In the genomic region with DNA sequence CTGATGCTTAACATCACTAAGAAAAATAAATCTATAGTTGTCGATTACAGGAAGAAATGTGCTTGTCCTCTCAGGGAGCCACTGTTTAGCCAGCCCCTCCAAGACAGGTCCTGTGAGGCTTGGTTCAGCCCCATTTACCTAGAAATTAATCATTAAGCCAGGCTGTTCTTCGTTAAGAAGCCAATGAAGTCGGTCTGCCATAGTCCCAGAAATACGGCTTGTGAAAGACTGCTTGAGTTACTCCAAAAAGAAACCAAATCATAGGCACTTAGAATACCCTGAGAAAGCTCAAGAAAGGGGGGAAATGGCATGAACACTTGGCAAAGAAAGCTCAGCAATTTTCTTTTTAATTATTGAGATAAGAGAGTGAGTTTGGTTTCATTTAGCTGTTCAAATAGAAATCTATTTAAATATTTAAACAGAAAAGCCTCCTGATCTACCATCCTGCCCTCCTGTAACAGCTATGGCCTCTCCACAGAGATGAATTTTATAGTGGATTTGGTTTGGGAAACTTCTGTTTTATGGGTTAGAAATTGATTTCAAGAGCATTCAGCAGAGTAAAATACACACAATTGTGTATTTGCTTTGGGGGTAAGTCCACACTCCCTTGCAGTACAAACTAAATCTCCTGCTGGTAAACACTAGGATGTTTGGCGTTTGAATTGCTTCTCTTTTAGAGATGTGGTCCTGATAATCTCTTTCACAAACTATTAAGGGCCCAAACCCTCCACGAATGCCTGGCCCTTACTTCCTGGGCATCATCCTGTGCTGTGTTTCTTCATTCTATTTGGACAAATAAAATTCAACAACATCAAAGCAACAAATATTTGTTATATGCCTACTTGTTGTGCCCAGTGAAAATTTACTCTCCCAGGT, we compare ENCODE assay signal across 15 cellular contexts.
DNase-seq lines count a peak whose midpoint lies in the region; ATAC-seq and TF ChIP-seq lines count a peak whose summit lies in the region.
"Had no signal": no experiment of that assay in that cellular context is flagged by ENCODE, and none has a peak within 500 bp of the region (broad histone marks: within the 10 kb centered on the region; RNA-seq: fewer than 3 reads in every experiment).

No MANE protein-coding gene starts in this region.

- H3K9me3 ChIP-seq in OCI-LY3 (ENCODE audit: insufficient read depth, low read length): no peaks in the 10 kb centered on the region

- no peak overlapping the region for H3K27ac ChIP-seq in OCI-LY3 (ENCODE audit: low read length)

- no peaks in the 10 kb centered on the region for H3K27me3 ChIP-seq in OCI-LY3 (ENCODE audit: low read depth, low read length)
- H3K27me3 ChIP-seq in H7 (ENCODE audit: control insufficient read depth, insufficient read depth, low read length): no peaks in the 10 kb centered on the region

- no peak for TF ChIP-seq CTCF in OCI-LY3 (IDR thresholded peaks at IDR 0.05; ENCODE audit: low read depth, low read length)

- no peak overlapping the region for H3K4me3 ChIP-seq in OCI-LY3 (ENCODE audit: low read length)
- no peak overlapping the region for H3K4me3 ChIP-seq in H7 (ENCODE audit: insufficient read depth, low read depth, low read length)

- ATAC-seq in left colon (peak; percentile 51), HG02885 (IDR thresholded peaks at IDR 0.05; ENCODE audit: poor library complexity, unreplicated experiment) (no peak)
- ATAC-seq: activated T-cell treated with anti-CD3 and anti-CD28 coated beads, Interleukin-2, amount 50 U/mL, for 72 hours; CD8-positive, alpha-beta T cell had no signal

- H3K79me2 ChIP-seq in OCI-LY3 (ENCODE audit: low read length): no peaks in the 10 kb centered on the region

- H3K9ac ChIP-seq in OCI-LY3 (ENCODE audit: low read length): no peak overlapping the region

- DNase-seq in HuH-7 (ENCODE audit: low spot score): peak; percentile 14
- no peak for DNase-seq in left colon
- peak; percentile 60 for DNase-seq in superior temporal gyrus (ENCODE audit: extremely low spot score)
- no peak for DNase-seq in ecto neural progenitor cell (ENCODE audit: low spot score)
- DNase-seq in H7: no peak
- DNase-seq: activated CD4-positive, alpha-beta T cell treated with anti-CD3 and anti-CD28 coated beads for 4 hours; activated T-cell treated with anti-CD3 and anti-CD28 coated beads, Interleukin-2, amount 50 U/mL, for 72 hours; amniotic stem cell; CD8-positive, alpha-beta T cell; MM.1S; NCI-H69; Right ventricle myocardium superior; stimulated activated CD4-positive, alpha-beta T cell treated with anti-CD3 and anti-CD28 coated beads, Interleukin-2, amount 100 ng/mL, for 48 hours had no signal

- H4K20me1 ChIP-seq in OCI-LY3 (ENCODE audit: insufficient read depth, low read length): no peaks in the 10 kb centered on the region

- H3K4me1 ChIP-seq in OCI-LY3 (ENCODE audit: low read length): peaks cover 5% of the 10 kb centered on the region

- H3K4me2 ChIP-seq in OCI-LY3 (ENCODE audit: low read length): peak overlapping the region; percentile 17

- H3K36me3 ChIP-seq in OCI-LY3 (replicated peaks; ENCODE audit: low read depth, low read length) (no peaks in the 10 kb centered on the region), H7 (replicated peaks; ENCODE audit: control insufficient read depth, insufficient read depth, low read length) (no peaks in the 10 kb centered on the region)

- intact Hi-C loops in left colon (cut with DNase I, micrococcal nuclease): loop anchor here in 1 of 2 donors (2.0 kb wide), 1 partner anchor 146 kb away; no protein-coding TSS in a partner anchor

- H2AFZ ChIP-seq in OCI-LY3 (ENCODE audit: low read depth, low read length): peak overlapping the region; percentile 56

Comparison
In these comparisons a context has a peak if more than half of its experiments do, and no peak if none do; other contexts are left out.
1. DNase-seq: peak in HuH-7 (single experiment) and superior temporal gyrus (single experiment); none in left colon (0 of 2), ecto neural progenitor cell (single experiment) and H7 (single experiment).